8 cellular contexts compared by ENCODE assay signal in genomic region chr1:10471411-10472219, GRCh38.
A peak's percentile ranks its signal among the peaks of the same experiment; 100 is the strongest.
DNase-seq lines count a peak whose midpoint lies in the region; ATAC-seq lines count a peak whose summit lies in the region.

No MANE protein-coding gene starts in this region.

- peaks cover 8% of the 10 kb centered on the region for H3K36me3 Mint-ChIP-seq in activated naive CD4-positive, alpha-beta T cell treated with anti-CD3 and anti-CD28 coated beads, Interleukin-2, amount 50 U/mL, for 24 hours
- peaks cover 15% of the 10 kb centered on the region for H3K36me3 Mint-ChIP-seq in stimulated activated memory B cell treated with anti-CD40 and anti-IgM and Interleukin-4, amounts not matched to agents 10 μg/mL and 1 μg/mL and 100 μg/mL, for 72 hours

- ATAC-seq in HG02938 (IDR thresholded peaks at IDR 0.05; ENCODE audit: unreplicated experiment): peak; percentile 4
- ATAC-seq in stimulated activated memory B cell treated with anti-CD40 and anti-IgM and Interleukin-4, amounts not matched to agents 10 μg/mL and 1 μg/mL and 100 μg/mL, for 72 hours: peak; percentile 1

- no peaks in the 10 kb centered on the region for H3K27me3 Mint-ChIP-seq in activated naive CD4-positive, alpha-beta T cell treated with anti-CD3 and anti-CD28 coated beads, Interleukin-2, amount 50 U/mL, for 24 hours
- no peaks in the 10 kb centered on the region for H3K27me3 Mint-ChIP-seq in stimulated activated memory B cell treated with anti-CD40 and anti-IgM and Interleukin-4, amounts not matched to agents 10 μg/mL and 1 μg/mL and 100 μg/mL, for 72 hours

- peak; percentile 14 for DNase-seq in COR-L47 (lab: John Stamatoyannopoulos, UW)
- DNase-seq in cerebellar nuclear complex (lab: John Stamatoyannopoulos, UW): no peak
- DNase-seq in NCI-H1436 treated with DMSO at 0.1 percent for 48 hours (lab: John Stamatoyannopoulos, UW): no peak
- DNase-seq in epidermal melanocyte (ENCODE audit: insufficient read length, low spot score): no peak

- no peaks in the 10 kb centered on the region for H3K9me3 Mint-ChIP-seq in activated naive CD4-positive, alpha-beta T cell treated with anti-CD3 and anti-CD28 coated beads, Interleukin-2, amount 50 U/mL, for 24 hours
- peaks cover 2% of the 10 kb centered on the region for H3K9me3 Mint-ChIP-seq in stimulated activated memory B cell treated with anti-CD40 and anti-IgM and Interleukin-4, amounts not matched to agents 10 μg/mL and 1 μg/mL and 100 μg/mL, for 72 hours

- H3K4me1 Mint-ChIP-seq in activated naive CD4-positive, alpha-beta T cell treated with anti-CD3 and anti-CD28 coated beads, Interleukin-2, amount 50 U/mL, for 24 hours: peaks cover 42% of the 10 kb centered on the region
- peaks cover 55% of the 10 kb centered on the region for H3K4me1 Mint-ChIP-seq in stimulated activated memory B cell treated with anti-CD40 and anti-IgM and Interleukin-4, amounts not matched to agents 10 μg/mL and 1 μg/mL and 100 μg/mL, for 72 hours

- peak overlapping the region; percentile 97 for H3K4me3 Mint-ChIP-seq in activated naive CD4-positive, alpha-beta T cell treated with anti-CD3 and anti-CD28 coated beads, Interleukin-2, amount 50 U/mL, for 24 hours
- peak overlapping the region; percentile 98 for H3K4me3 Mint-ChIP-seq in stimulated activated memory B cell treated with anti-CD40 and anti-IgM and Interleukin-4, amounts not matched to agents 10 μg/mL and 1 μg/mL and 100 μg/mL, for 72 hours

- peaks cover 29% of the 10 kb centered on the region for H3K36me3 ChIP-seq in iPS-20b (ENCODE audit: insufficient read depth, low read depth, low read length)

- peaks cover 7% of the 10 kb centered on the region; the same call in 1 of the 2 replicates for H3K4me1 ChIP-seq in iPS-20b (ENCODE audit: insufficient read depth, low read length)

- H3K27ac ChIP-seq in iPS-20b (ENCODE audit: low read length): no peak overlapping the region

- no peaks in the 10 kb centered on the region for H3K27me3 ChIP-seq in iPS-20b (ENCODE audit: insufficient read depth, low read length)

- H3K9ac ChIP-seq in iPS-20b (ENCODE audit: low read depth, low read length): peak overlapping the region; percentile 88

- peak overlapping the region; percentile 93 for H3K4me3 ChIP-seq in iPS-20b (ENCODE audit: low read length)

- H3K27ac Mint-ChIP-seq in activated naive CD4-positive, alpha-beta T cell treated with anti-CD3 and anti-CD28 coated beads, Interleukin-2, amount 50 U/mL, for 24 hours: peak overlapping the region; percentile 91
- peak overlapping the region; percentile 96 for H3K27ac Mint-ChIP-seq in stimulated activated memory B cell treated with anti-CD40 and anti-IgM and Interleukin-4, amounts not matched to agents 10 μg/mL and 1 μg/mL and 100 μg/mL, for 72 hours

- no peaks in the 10 kb centered on the region for H3K9me3 ChIP-seq in iPS-20b (ENCODE audit: insufficient read depth, low read depth, low read length)
